In the genomic region with DNA sequence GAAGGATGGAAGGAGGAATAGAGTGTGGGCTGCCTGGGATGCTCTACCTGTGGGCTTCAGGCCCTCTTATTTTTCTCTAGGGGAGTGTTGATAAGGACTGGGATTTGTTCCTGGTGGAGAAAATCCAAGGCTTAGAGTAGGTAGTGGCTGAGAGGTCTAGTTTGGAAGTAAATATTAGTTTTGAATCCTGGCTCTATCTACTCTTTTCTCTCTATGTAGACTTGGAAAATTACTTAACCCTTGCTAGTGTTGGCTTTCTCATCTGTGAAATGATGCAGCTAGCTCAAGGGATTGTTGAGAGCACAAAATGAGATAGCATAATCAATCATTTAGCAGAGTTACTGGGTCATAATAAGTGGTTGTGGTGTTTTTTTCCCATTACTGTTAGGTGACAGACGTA, we compare ENCODE assay signal across 26 cellular contexts.
DNase-seq lines count a peak whose midpoint lies in the region; ATAC-seq, FAIRE-seq and TF ChIP-seq lines count a peak whose summit lies in the region.
"Had no signal": no experiment of that assay in that cellular context is flagged by ENCODE, and none has a peak within 500 bp of the region (broad histone marks: within the 10 kb centered on the region; RNA-seq: fewer than 3 reads in every experiment).

No MANE protein-coding gene starts in this region.

- no peaks in the 10 kb centered on the region for H3K27me3 Mint-ChIP-seq in Caco-2 (ENCODE audit: insufficient read depth, unreplicated experiment)
- H3K27me3 Mint-ChIP-seq in nephron progenitor cell (ENCODE audit: low read depth, poor library complexity): no peaks in the 10 kb centered on the region
- no peaks in the 10 kb centered on the region for H3K27me3 Mint-ChIP-seq in activated T-cell treated with anti-CD3 and anti-CD28 coated beads, Interleukin-2, amount 50 U/mL, for 72 hours (ENCODE audit: low read depth)
- H3K27me3 Mint-ChIP-seq: B cell; CD4-positive, CD25-positive, alpha-beta regulatory T cell had no signal

- peaks cover 8% of the 10 kb centered on the region for H3K4me1 Mint-ChIP-seq in Caco-2 (ENCODE audit: low read depth, unreplicated experiment)
- peaks cover 38% of the 10 kb centered on the region for H3K4me1 Mint-ChIP-seq in nephron progenitor cell
- no peaks in the 10 kb centered on the region for H3K4me1 Mint-ChIP-seq in activated T-cell treated with anti-CD3 and anti-CD28 coated beads, Interleukin-2, amount 50 U/mL, for 72 hours (ENCODE audit: low read depth)
- H3K4me1 Mint-ChIP-seq: B cell; CD4-positive, CD25-positive, alpha-beta regulatory T cell had no signal

- no peak overlapping the region for H3K4me3 ChIP-seq in Caco-2 (ENCODE audit: low read depth, low read length)
- peak overlapping the region in 1 of 3 donors; percentile 37 for H3K4me3 ChIP-seq in liver (ENCODE audit: low read depth in 1 of 3, low read length in 3 of 3)
- H3K4me3 ChIP-seq: BLaER1, HAP-1 had no signal

- CTCF ChIA-PET in Caco-2 (lab: Charles Lee): no interaction called here

- POLR2A ChIA-PET in Caco-2 (lab: Charles Lee): interaction anchor here (0.7 kb wide), 1 partner anchor 121 kb away, joined by 3 read pairs; no protein-coding TSS in a partner anchor

- H3K27ac ChIP-seq in liver (ENCODE audit: low read depth in 1 of 2, low read length in 2 of 2): peak overlapping the region; percentile 72 to 87
- H3K27ac ChIP-seq: 22Rv1, BLaER1, C4-2B had no signal

- no peaks in the 10 kb centered on the region for H3K9me3 Mint-ChIP-seq in Caco-2 (ENCODE audit: unreplicated experiment)
- peaks cover 11% of the 10 kb centered on the region for H3K9me3 Mint-ChIP-seq in nephron progenitor cell
- H3K9me3 Mint-ChIP-seq in activated T-cell treated with anti-CD3 and anti-CD28 coated beads, Interleukin-2, amount 50 U/mL, for 72 hours: no peaks in the 10 kb centered on the region
- H3K9me3 Mint-ChIP-seq: CD8-positive, alpha-beta T cell; HFFc6 had no signal

- no peaks in the 10 kb centered on the region for H3K36me3 Mint-ChIP-seq in Caco-2 (ENCODE audit: insufficient read depth, unreplicated experiment)
- peaks cover 1% of the 10 kb centered on the region for H3K36me3 Mint-ChIP-seq in nephron progenitor cell (ENCODE audit: low read depth)
- H3K36me3 Mint-ChIP-seq in activated T-cell treated with anti-CD3 and anti-CD28 coated beads, Interleukin-2, amount 50 U/mL, for 72 hours (ENCODE audit: insufficient read depth in 2 of 2): no peaks in the 10 kb centered on the region
- H3K36me3 Mint-ChIP-seq: CD4-positive, CD25-positive, alpha-beta regulatory T cell; CD8-positive, alpha-beta T cell had no signal

- no TSS peak for BruUV-seq in Caco-2 (replicated peaks; lab: Mats Ljungman, UMichigan)

- no peak overlapping the region for H3K4me3 Mint-ChIP-seq in Caco-2 (ENCODE audit: unreplicated experiment)
- no peak overlapping the region for H3K4me3 Mint-ChIP-seq in nephron progenitor cell
- H3K4me3 Mint-ChIP-seq in activated T-cell treated with anti-CD3 and anti-CD28 coated beads, Interleukin-2, amount 50 U/mL, for 72 hours: no peak overlapping the region
- H3K4me3 Mint-ChIP-seq: B cell; CD4-positive, CD25-positive, alpha-beta regulatory T cell; CD8-positive, alpha-beta T cell; HFFc6 had no signal

- no peak overlapping the region for H3K9ac ChIP-seq in liver (ENCODE audit: low read depth in 1 of 2, low read length in 2 of 2)
- H3K9ac ChIP-seq: BLaER1 had no signal

- peak; percentile 61 for FAIRE-seq in islet of Langerhans (lab: Jason Lieb, UNC)
- FAIRE-seq: A204.1, D721Med, GM12891, GM18507, H54 had no signal

- peaks cover 34% of the 10 kb centered on the region for H3K4me1 ChIP-seq in Caco-2
- peaks cover 5 to 38% (median 29%) of the 10 kb centered on the region in 4 donors for H3K4me1 ChIP-seq in liver (ENCODE audit: control insufficient read depth in 4 of 4, insufficient read depth in 4 of 4, low read length in 3 of 4)
- H3K4me1 ChIP-seq: HAP-1 had no signal

- H3K27me3 ChIP-seq in Caco-2 (replicated peaks; ENCODE audit: control insufficient read depth, insufficient read depth, low read length) (no peaks in the 10 kb centered on the region), liver (ENCODE audit: control insufficient read depth in 4 of 4, insufficient read depth in 4 of 4, low read length in 3 of 4) (no peaks in the 10 kb centered on the region)
- H3K27me3 ChIP-seq: BLaER1 had no signal

- 39% methylated on average over 1 of the region's 1 CpG for WGBS in liver

- TF ChIP-seq CTCF in Caco-2 (IDR thresholded peaks at IDR 0.05; ENCODE audit: insufficient read depth in 1 of 2, low read depth in 1 of 2, low read length in 1 of 2, severe bottlenecking in 1 of 2, unreplicated experiment in 1 of 2) (no peak), liver (IDR thresholded peaks at IDR 0.05; ENCODE audit: low read depth, low read length, missing input control) (no peak), nephron progenitor cell (IDR thresholded peaks at IDR 0.05) (no peak)

- no peaks in the 10 kb centered on the region for H3K36me3 ChIP-seq in Caco-2 (ENCODE audit: control insufficient read depth, insufficient read depth, low read length)
- H3K36me3 ChIP-seq in liver (ENCODE audit: control insufficient read depth in 4 of 4, insufficient read depth in 3 of 4, low read depth in 1 of 4, low read length in 3 of 4): no peaks in the 10 kb centered on the region
- H3K36me3 ChIP-seq: BLaER1, HAP-1 had no signal

- peak; percentile 5 to 45 for TF ChIP-seq RAD21 in liver (IDR thresholded peaks at IDR 0.05)

- no peak for ATAC-seq in activated T-cell treated with anti-CD3 and anti-CD28 coated beads, Interleukin-2, amount 50 U/mL, for 72 hours (replicated peaks in 1 of 2)
- no peak for ATAC-seq in HG03025 (IDR thresholded peaks at IDR 0.05; ENCODE audit: low FRiP score, unreplicated experiment)
- ATAC-seq: CD8-positive, alpha-beta T cell had no signal

- peak overlapping the region; percentile 31 for H3K27ac Mint-ChIP-seq in Caco-2 (ENCODE audit: unreplicated experiment)
- peak overlapping the region; percentile 18 for H3K27ac Mint-ChIP-seq in nephron progenitor cell
- H3K27ac Mint-ChIP-seq in activated T-cell treated with anti-CD3 and anti-CD28 coated beads, Interleukin-2, amount 50 U/mL, for 72 hours: no peak overlapping the region
- H3K27ac Mint-ChIP-seq: B cell; CD4-positive, CD25-positive, alpha-beta regulatory T cell; CD8-positive, alpha-beta T cell; HFFc6 had no signal

- H3K9me3 ChIP-seq in Caco-2 (0 out of 2 replicates have a peak, but pooled peaks cover 4% of the 10 kb centered on the region), liver (ENCODE audit: control insufficient read depth in 4 of 4, low read length in 3 of 4) (no peaks in the 10 kb centered on the region)
- H3K9me3 ChIP-seq: BLaER1, HAP-1 had no signal

- DNase-seq in Caco-2: no peak
- no peak for DNase-seq in nephron progenitor cell
- DNase-seq in activated T-cell treated with anti-CD3 and anti-CD28 coated beads, Interleukin-2, amount 50 U/mL, for 72 hours: no peak
- DNase-seq in effector CD4-positive, alpha-beta T cell: no peak
- DNase-seq in UCSD-AML1 (lab: John Stamatoyannopoulos, UW; ENCODE audit: unreplicated experiment): no peak
- DNase-seq: CD4-positive, CD25-positive, alpha-beta regulatory T cell; CD8-positive, alpha-beta T cell; DMS 273 treated with DMSO at 0.1 percent for 48 hours; DMS79; EL; GF-D8; GOT3; HFFc6 had no signal

- intact Hi-C loops in Caco-2 (cut with micrococcal nuclease; ENCODE audit: unreplicated experiment): no loop called here

TF ChIP-seq in liver, 16 proteins besides CTCF, POLR2A, EP300 and RAD21 (continues in another document):
- TF ChIP-seq HNF4G (IDR thresholded peaks at IDR 0.05): peak; percentile 10
- TF ChIP-seq FOXA2 (IDR thresholded peaks at IDR 0.05): no peak
- TF ChIP-seq, protein P1, sequence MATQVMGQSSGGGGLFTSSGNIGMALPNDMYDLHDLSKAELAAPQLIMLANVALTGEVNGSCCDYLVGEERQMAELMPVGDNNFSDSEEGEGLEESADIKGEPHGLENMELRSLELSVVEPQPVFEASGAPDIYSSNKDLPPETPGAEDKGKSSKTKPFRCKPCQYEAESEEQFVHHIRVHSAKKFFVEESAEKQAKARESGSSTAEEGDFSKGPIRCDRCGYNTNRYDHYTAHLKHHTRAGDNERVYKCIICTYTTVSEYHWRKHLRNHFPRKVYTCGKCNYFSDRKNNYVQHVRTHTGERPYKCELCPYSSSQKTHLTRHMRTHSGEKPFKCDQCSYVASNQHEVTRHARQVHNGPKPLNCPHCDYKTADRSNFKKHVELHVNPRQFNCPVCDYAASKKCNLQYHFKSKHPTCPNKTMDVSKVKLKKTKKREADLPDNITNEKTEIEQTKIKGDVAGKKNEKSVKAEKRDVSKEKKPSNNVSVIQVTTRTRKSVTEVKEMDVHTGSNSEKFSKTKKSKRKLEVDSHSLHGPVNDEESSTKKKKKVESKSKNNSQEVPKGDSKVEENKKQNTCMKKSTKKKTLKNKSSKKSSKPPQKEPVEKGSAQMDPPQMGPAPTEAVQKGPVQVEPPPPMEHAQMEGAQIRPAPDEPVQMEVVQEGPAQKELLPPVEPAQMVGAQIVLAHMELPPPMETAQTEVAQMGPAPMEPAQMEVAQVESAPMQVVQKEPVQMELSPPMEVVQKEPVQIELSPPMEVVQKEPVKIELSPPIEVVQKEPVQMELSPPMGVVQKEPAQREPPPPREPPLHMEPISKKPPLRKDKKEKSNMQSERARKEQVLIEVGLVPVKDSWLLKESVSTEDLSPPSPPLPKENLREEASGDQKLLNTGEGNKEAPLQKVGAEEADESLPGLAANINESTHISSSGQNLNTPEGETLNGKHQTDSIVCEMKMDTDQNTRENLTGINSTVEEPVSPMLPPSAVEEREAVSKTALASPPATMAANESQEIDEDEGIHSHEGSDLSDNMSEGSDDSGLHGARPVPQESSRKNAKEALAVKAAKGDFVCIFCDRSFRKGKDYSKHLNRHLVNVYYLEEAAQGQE (IDR thresholded peaks at IDR 0.05): no peak
- peak in 1 of 2 donors; percentile 27 for TF ChIP-seq RXRA (IDR thresholded peaks at IDR 0.05)
- TF ChIP-seq HNF4A (conservative IDR thresholded peaks at IDR 0.05): peak in 1 of 2 donors; percentile 29
- no peak for TF ChIP-seq NR2F2 (IDR thresholded peaks at IDR 0.05)
- TF ChIP-seq GABPA (IDR thresholded peaks at IDR 0.05 in 1 of 2, conservative IDR thresholded peaks at IDR 0.05 in 1 of 2): no peak
- TF ChIP-seq SP1 (IDR thresholded peaks at IDR 0.05): peak; percentile 56
